Comparison of ENCODE assay signal across 8 cellular contexts in the genomic region with DNA sequence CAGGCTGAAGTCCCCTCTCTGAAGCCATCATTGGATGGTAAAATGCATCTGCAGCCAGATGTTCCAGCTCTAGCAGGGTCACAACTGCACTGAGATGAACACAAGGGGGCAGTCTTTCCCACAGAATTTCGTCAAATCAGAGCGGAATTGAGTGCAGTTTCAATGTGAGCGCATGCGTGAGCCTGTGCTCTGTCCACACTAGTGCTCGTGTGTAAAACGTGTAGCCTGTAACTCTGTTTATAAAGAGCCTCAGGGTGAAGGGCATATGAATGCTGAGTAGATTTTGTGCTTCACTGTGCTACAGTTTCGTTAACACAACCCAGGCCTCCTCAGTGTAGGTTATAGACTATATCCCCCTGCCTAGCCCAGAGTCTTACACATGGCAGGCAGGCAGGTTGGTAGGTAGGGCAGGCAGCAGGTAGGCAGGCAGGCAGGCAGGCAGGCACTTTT.
DNase-seq lines count a peak whose midpoint lies in the region; ATAC-seq, FAIRE-seq and TF ChIP-seq lines count a peak whose summit lies in the region.

No MANE protein-coding gene starts in this region.

- no peaks in the 10 kb centered on the region for H3K27me3 Mint-ChIP-seq in activated T-cell treated with anti-CD3 and anti-CD28 coated beads, Interleukin-2, amount 50 U/mL, for 72 hours (ENCODE audit: low read depth)

- H3K36me3 Mint-ChIP-seq in activated T-cell treated with anti-CD3 and anti-CD28 coated beads, Interleukin-2, amount 50 U/mL, for 72 hours (ENCODE audit: insufficient read depth in 2 of 2): no peaks in the 10 kb centered on the region

- POLR2A ChIA-PET in Panc1 (lab: Charles Lee): no interaction called here

- no peak overlapping the region for H3K27ac ChIP-seq in DND-41 (ENCODE audit: low read length)
- H3K27ac ChIP-seq in Panc1 (ENCODE audit: low read length): no peak overlapping the region
- H3K27ac ChIP-seq in tibial artery: no peak overlapping the region

- peak overlapping the region; percentile 58 for H3K4me3 Mint-ChIP-seq in activated T-cell treated with anti-CD3 and anti-CD28 coated beads, Interleukin-2, amount 50 U/mL, for 72 hours

- H3K4me1 ChIP-seq in DND-41 (ENCODE audit: insufficient read depth, low read length): no peaks in the 10 kb centered on the region; the same call in 1 of the 2 replicates
- H3K4me1 ChIP-seq in Panc1 (ENCODE audit: control insufficient read depth, insufficient read depth, low read length): no peaks in the 10 kb centered on the region
- H3K4me1 ChIP-seq in tibial artery: peaks cover 0 to 3% (median 0%) of the 10 kb centered on the region in 4 donors

- ATAC-seq in DND-41 (ENCODE audit: insufficient read depth, low read depth) (peak; percentile 96), GM21447 (IDR thresholded peaks at IDR 0.05; ENCODE audit: unreplicated experiment) (peak; percentile 93), Panc1 (peak; percentile 100), omental fat pad (ENCODE audit: low FRiP score) (peak; percentile 97)
- peak; percentile 100 for ATAC-seq in activated T-cell treated with anti-CD3 and anti-CD28 coated beads, Interleukin-2, amount 50 U/mL, for 72 hours (replicated peaks in 1 of 2)

- H3K36me3 ChIP-seq in DND-41 (ENCODE audit: insufficient read depth, low read length) (no peaks in the 10 kb centered on the region), Panc1 (ENCODE audit: control insufficient read depth, insufficient read depth, low read length) (no peaks in the 10 kb centered on the region), tibial artery (no peaks in the 10 kb centered on the region)

- in situ Hi-C loops in Panc1 (cut with HindIII; ENCODE audit: low pct_unique_long_range_greater_than_20kb, low sequenced_read_pairs): no loop called here

- H3K79me2 ChIP-seq in DND-41 (ENCODE audit: insufficient read depth, low read length): no peaks in the 10 kb centered on the region

- no peak overlapping the region for H3K4me2 ChIP-seq in DND-41 (ENCODE audit: insufficient read depth, low read length)

- no peaks in the 10 kb centered on the region for H3K9me3 Mint-ChIP-seq in activated T-cell treated with anti-CD3 and anti-CD28 coated beads, Interleukin-2, amount 50 U/mL, for 72 hours

- no peak overlapping the region for H3K27ac Mint-ChIP-seq in activated T-cell treated with anti-CD3 and anti-CD28 coated beads, Interleukin-2, amount 50 U/mL, for 72 hours

- FAIRE-seq in HTR-8/SVneo (lab: Jason Lieb, UNC): no peak

- H3K4me1 Mint-ChIP-seq in activated T-cell treated with anti-CD3 and anti-CD28 coated beads, Interleukin-2, amount 50 U/mL, for 72 hours (ENCODE audit: low read depth): peaks cover 13% of the 10 kb centered on the region

- intact Hi-C loops in Panc1 (cut with micrococcal nuclease; ENCODE audit: unreplicated experiment): no loop called here
- intact Hi-C loops in tibial artery (cut with DNase I; ENCODE audit: low total_unique reads): no loop called here

- peak; percentile 60 for DNase-seq in DND-41
- DNase-seq in HTR-8/SVneo (ENCODE audit: insufficient read length, low spot score): peak; percentile 76
- DNase-seq in Panc1 (ENCODE audit: low read depth, low spot score): peak; percentile 78
- DNase-seq in activated T-cell treated with anti-CD3 and anti-CD28 coated beads, Interleukin-2, amount 50 U/mL, for 72 hours: peak; percentile 79 to 81
- DNase-seq in fibroblast of villous mesenchyme (ENCODE audit: low read depth): peak; percentile 73
- peak; percentile 41 for DNase-seq in omental fat pad (ENCODE audit: low spot score)
- peak; percentile 71 to 84 for DNase-seq in tibial artery

- H3K9me3 ChIP-seq in DND-41 (ENCODE audit: insufficient read depth, low read length, severe bottlenecking): no peaks in the 10 kb centered on the region
- no peaks in the 10 kb centered on the region for H3K9me3 ChIP-seq in Panc1 (ENCODE audit: control insufficient read depth, insufficient read depth, low read depth, low read length)
- H3K9me3 ChIP-seq in tibial artery: no peaks in the 10 kb centered on the region

- CTCF ChIA-PET in Panc1 (lab: Charles Lee): interaction anchor here (0.8 kb wide), 1 partner anchor 105 kb away, joined by 3 read pairs; no protein-coding TSS in a partner anchor

- H4K20me1 ChIP-seq in DND-41 (ENCODE audit: insufficient read depth, low read length): no peaks in the 10 kb centered on the region

- H3K4me3 ChIP-seq in DND-41 (ENCODE audit: low read depth in 1 of 2, low read length in 2 of 2) (no peak overlapping the region), Panc1 (ENCODE audit: low read depth in 2 of 2, low read length in 2 of 2) (no peak overlapping the region), fibroblast of villous mesenchyme (ENCODE audit: low read depth, low read length) (no peak overlapping the region), tibial artery (no peak overlapping the region)

- no peak overlapping the region for H3K9ac ChIP-seq in DND-41 (ENCODE audit: low read depth, low read length)

- H3K27me3 ChIP-seq in DND-41 (ENCODE audit: insufficient read depth, low read length, poor library complexity) (peaks cover 3% of the 10 kb centered on the region), Panc1 (ENCODE audit: control insufficient read depth, insufficient read depth, low read length) (no peaks in the 10 kb centered on the region), tibial artery (no peaks in the 10 kb centered on the region)

- TF ChIP-seq CTCF in DND-41 (IDR thresholded peaks at IDR 0.05; ENCODE audit: borderline replicate concordance, extremely low read depth, low read length, poor library complexity, severe bottlenecking) (peak; percentile 80), Panc1 (IDR thresholded peaks at IDR 0.05) (peak; percentile 83), fibroblast of villous mesenchyme (IDR thresholded peaks at IDR 0.05; ENCODE audit: insufficient read depth, low read depth, low read length) (peak; percentile 79), omental fat pad (IDR thresholded peaks at IDR 0.05) (peak in 1 of 3 donors; percentile 35), tibial artery (IDR thresholded peaks at IDR 0.05) (peak; percentile 77 to 86)

- no TSS peak for BruUV-seq in Panc1 (replicated peaks; lab: Mats Ljungman, UMichigan)

- H2AFZ ChIP-seq in DND-41 (ENCODE audit: low read depth, low read length): no peak overlapping the region
